In the genomic region with DNA sequence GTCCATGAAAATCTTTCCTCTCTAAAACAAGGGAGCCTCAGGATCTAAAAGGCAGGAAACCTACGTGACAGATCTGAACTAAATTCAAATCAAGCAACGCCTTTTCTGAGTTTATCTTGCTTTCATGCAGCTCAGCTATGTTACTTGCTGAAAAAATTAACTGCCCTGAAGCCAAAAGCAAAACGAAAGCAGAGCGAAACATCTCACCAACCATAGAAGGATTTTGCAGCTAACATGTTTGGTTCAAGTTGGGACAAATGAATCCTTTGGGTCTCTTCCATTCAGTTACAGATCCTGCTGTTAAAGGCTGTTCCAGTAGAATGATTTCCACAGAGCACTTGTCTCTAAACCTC, we compare ENCODE assay signal across 9 cellular contexts. TPM values are rescaled to one million over a fixed set of nuclear protein-coding genes. Genes with fewer than 3 reads are reported as not detected.
DNase-seq lines count a peak whose midpoint lies in the region; ATAC-seq and TF ChIP-seq lines count a peak whose summit lies in the region.
"Had no signal": no experiment of that assay in that cellular context is flagged by ENCODE, and none has a peak within 500 bp of the region (broad histone marks: within the 10 kb centered on the region; RNA-seq: fewer than 3 reads in every experiment).

No MANE protein-coding gene starts in this region.

- H2BK120ac ChIP-seq in neuronal stem cell (ENCODE audit: low read depth, low read length), result no peak overlapping the region

- ATAC-seq in GM21717 (IDR thresholded peaks at IDR 0.05; ENCODE audit: unreplicated experiment) (no peak), left lobe of liver (no peak)

- H3K36me3 Mint-ChIP-seq in endodermal cell (ENCODE audit: low read depth), result no peaks in the 10 kb centered on the region

- no peak for TF ChIP-seq CTCF in Loucy (conservative IDR thresholded peaks at IDR 0.05; ENCODE audit: low read length)
- TF ChIP-seq CTCF in endodermal cell (conservative IDR thresholded peaks at IDR 0.05), result no peak

- H4K91ac ChIP-seq in neuronal stem cell (ENCODE audit: low read depth, low read length, poor library complexity), result no peak overlapping the region

- H3K18ac ChIP-seq in neuronal stem cell (ENCODE audit: low read length), result no peak overlapping the region

- H3K4me2 ChIP-seq in Loucy (ENCODE audit: low read depth, low read length, poor library complexity, severe bottlenecking), result no peak overlapping the region
- H3K4me2 ChIP-seq in neuronal stem cell (ENCODE audit: insufficient read depth, low read length, poor library complexity, severe bottlenecking), result peak overlapping the region; percentile 23

- no peak overlapping the region for H2BK12ac ChIP-seq in neuronal stem cell (ENCODE audit: low read length)

- H4K20me1 ChIP-seq in Loucy (ENCODE audit: insufficient read depth, low read length, poor library complexity, severe bottlenecking), result no peaks in the 10 kb centered on the region

- H3K4me1 Mint-ChIP-seq in endodermal cell, result peaks cover 12% of the 10 kb centered on the region

- 83% methylated on average over 4 of the region's 4 CpGs for WGBS in endodermal cell (ENCODE audit: insufficient coverage in 1 of 2, insufficient read length in 1 of 2), 2 experiments
- no CpG with 5 or more reads among the region's 4 CpGs for WGBS in neuronal stem cell (ENCODE audit: extremely low coverage in 2 of 2, insufficient read length in 2 of 2, insufficient replicate concordance in 1 of 2), 2 donors

- H3K79me1 ChIP-seq in neuronal stem cell (ENCODE audit: low read depth, low read length), result no peaks in the 10 kb centered on the region

- H3F3A ChIP-seq in Loucy (ENCODE audit: low read depth), result no peaks in the 10 kb centered on the region

- H4K8ac ChIP-seq in neuronal stem cell (ENCODE audit: low read depth, low read length), result no peak overlapping the region

- no peak overlapping the region for H3K4me3 Mint-ChIP-seq in endodermal cell

- H3K9ac ChIP-seq in Loucy (ENCODE audit: low read depth, low read length, poor library complexity, severe bottlenecking), result no peak overlapping the region
- no peak overlapping the region for H3K9ac ChIP-seq in endodermal cell (ENCODE audit: extremely low read depth, low read length, poor library complexity, severe bottlenecking)
- no peak overlapping the region for H3K9ac ChIP-seq in neuronal stem cell (ENCODE audit: low read depth, low read length, poor library complexity)

- H2AFZ ChIP-seq in Loucy (ENCODE audit: low read length) (peak overlapping the region; percentile 64), neuronal stem cell (ENCODE audit: low read length) (peak overlapping the region; percentile 16)

- H3K79me2 ChIP-seq in Loucy (ENCODE audit: insufficient read depth, low read length), result no peaks in the 10 kb centered on the region

- H3K4ac ChIP-seq in neuronal stem cell (ENCODE audit: low read length), result no peak overlapping the region

- no peak overlapping the region for H2AK5ac ChIP-seq in neuronal stem cell (ENCODE audit: low read depth, low read length)

- H3K36me3 ChIP-seq in Loucy (ENCODE audit: insufficient read depth, low read length) (no peaks in the 10 kb centered on the region), endodermal cell (ENCODE audit: control insufficient read depth, insufficient read depth, low read length) (no peaks in the 10 kb centered on the region), neuronal stem cell (replicated peaks in 1 of 2; ENCODE audit: control insufficient read depth in 2 of 2, insufficient read depth in 2 of 2, low read length in 2 of 2) (no peaks in the 10 kb centered on the region)

- H3K27ac ChIP-seq in endodermal cell (ENCODE audit: low read depth, low read length), result peak overlapping the region; percentile 58
- no peak overlapping the region for H3K27ac ChIP-seq in neuronal stem cell (replicated peaks; ENCODE audit: low read length)

- H3K4me3 ChIP-seq in Loucy (ENCODE audit: low read length, poor library complexity, severe bottlenecking) (no peak overlapping the region), endodermal cell (ENCODE audit: low read length) (no peak overlapping the region), neuronal stem cell (ENCODE audit: low read length in 2 of 2) (no peak overlapping the region)

- no peaks in the 10 kb centered on the region for H3K27me3 Mint-ChIP-seq in endodermal cell (ENCODE audit: insufficient read depth)

- H3K9me3 Mint-ChIP-seq in endodermal cell, result no peaks in the 10 kb centered on the region

- no peak overlapping the region for H3K23ac ChIP-seq in neuronal stem cell (ENCODE audit: low read depth, low read length, poor library complexity)

- DNase-seq in GM03348 (ENCODE audit: low spot score) (peak; percentile 26), endodermal cell (no peak), neuronal stem cell (ENCODE audit: low spot score) (no peak), left lobe of liver (ENCODE audit: low spot score) (no peak), amygdala (lab: John Stamatoyannopoulos, UW) (no peak)
- DNase-seq in activated CD4-positive, alpha-beta T cell treated with anti-CD3 and anti-CD28 coated beads for 4 hours, result no peak

- H3K27me3 ChIP-seq in Loucy (ENCODE audit: insufficient read depth, low read length, poor library complexity, severe bottlenecking) (no peaks in the 10 kb centered on the region), endodermal cell (ENCODE audit: control insufficient read depth, insufficient read depth, low read length, poor library complexity, severe bottlenecking) (no peaks in the 10 kb centered on the region), neuronal stem cell (ENCODE audit: control insufficient read depth in 3 of 3, insufficient read depth in 3 of 3, low read depth in 1 of 3, low read length in 3 of 3) (no peaks in the 10 kb centered on the region)

- H3K9me3 ChIP-seq in Loucy (ENCODE audit: insufficient read depth, low read depth, low read length) (no peaks in the 10 kb centered on the region), endodermal cell (ENCODE audit: control insufficient read depth, low read length) (no peaks in the 10 kb centered on the region), neuronal stem cell (replicated peaks in 1 of 2; ENCODE audit: control insufficient read depth in 2 of 2, insufficient read depth in 1 of 2, low read depth in 1 of 2, low read length in 2 of 2) (no peaks in the 10 kb centered on the region)

- no peak overlapping the region for H3K14ac ChIP-seq in neuronal stem cell (ENCODE audit: low read length)

- H3K4me1 ChIP-seq in Loucy (ENCODE audit: insufficient read depth, low read length, poor library complexity, severe bottlenecking) (peaks cover 7% of the 10 kb centered on the region), endodermal cell (ENCODE audit: control insufficient read depth, insufficient read depth, low read length) (no peaks in the 10 kb centered on the region), neuronal stem cell (ENCODE audit: control insufficient read depth in 2 of 2, insufficient read depth in 1 of 2, low read depth in 1 of 2, low read length in 2 of 2) (peaks cover 2 to 12% of the 10 kb centered on the region in 2 donors)

- H3K9me2 ChIP-seq in Loucy (replicated peaks; ENCODE audit: low read depth, low read length), result no peaks in the 10 kb centered on the region

- no peak overlapping the region for H2BK15ac ChIP-seq in neuronal stem cell (ENCODE audit: low read length)

- H2BK5ac ChIP-seq in neuronal stem cell (ENCODE audit: low read length), result no peak overlapping the region

- H3K27ac Mint-ChIP-seq in endodermal cell, result no peak overlapping the region

RNA-seq across cellular contexts. Expression of a gene that starts 0.5 kb away (rescaled TPM):
- total RNA-seq in endodermal cell (not detected), left lobe of liver (0.35 TPM)
- not detected for polyA plus RNA-seq in endodermal cell (2013, experiment 1 of 2)
- polyA plus RNA-seq in endodermal cell (2013, experiment 2 of 2), result not detected
- polyA plus RNA-seq in neuronal stem cell (2013, experiment 1 of 2), result not detected
- not detected for polyA plus RNA-seq in neuronal stem cell (2013, experiment 2 of 2)
- total RNA-seq: NCI-H460 had no signal

RNA-seq across cellular contexts. Expression of a gene that starts 42.7 kb away (rescaled TPM):
- total RNA-seq in endodermal cell (not detected), left lobe of liver (not detected)
- polyA plus RNA-seq in endodermal cell (2013, experiment 1 of 2), result not detected
- polyA plus RNA-seq in endodermal cell (2013, experiment 2 of 2), result not detected
- polyA plus RNA-seq in neuronal stem cell (2013, experiment 1 of 2), result not detected
- not detected for polyA plus RNA-seq in neuronal stem cell (2013, experiment 2 of 2)
- total RNA-seq: NCI-H460 had no signal

RNA-seq across cellular contexts. Expression of a gene that starts 60.0 kb away (rescaled TPM):
- 1 to 10 TPM; 2.3 to 5.0 TPM for total RNA-seq in endodermal cell
- polyA plus RNA-seq in endodermal cell (2013, experiment 1 of 2), result 4.3 TPM
- polyA plus RNA-seq in endodermal cell (2013, experiment 2 of 2), result 1.8 TPM
- 2.3 TPM for polyA plus RNA-seq in neuronal stem cell (2013, experiment 1 of 2)
- 6.1 TPM for polyA plus RNA-seq in neuronal stem cell (2013, experiment 2 of 2)
- 8.3 TPM for total RNA-seq in left lobe of liver
